Comparison of ENCODE assay signal across 1 cellular context in the genomic region with DNA sequence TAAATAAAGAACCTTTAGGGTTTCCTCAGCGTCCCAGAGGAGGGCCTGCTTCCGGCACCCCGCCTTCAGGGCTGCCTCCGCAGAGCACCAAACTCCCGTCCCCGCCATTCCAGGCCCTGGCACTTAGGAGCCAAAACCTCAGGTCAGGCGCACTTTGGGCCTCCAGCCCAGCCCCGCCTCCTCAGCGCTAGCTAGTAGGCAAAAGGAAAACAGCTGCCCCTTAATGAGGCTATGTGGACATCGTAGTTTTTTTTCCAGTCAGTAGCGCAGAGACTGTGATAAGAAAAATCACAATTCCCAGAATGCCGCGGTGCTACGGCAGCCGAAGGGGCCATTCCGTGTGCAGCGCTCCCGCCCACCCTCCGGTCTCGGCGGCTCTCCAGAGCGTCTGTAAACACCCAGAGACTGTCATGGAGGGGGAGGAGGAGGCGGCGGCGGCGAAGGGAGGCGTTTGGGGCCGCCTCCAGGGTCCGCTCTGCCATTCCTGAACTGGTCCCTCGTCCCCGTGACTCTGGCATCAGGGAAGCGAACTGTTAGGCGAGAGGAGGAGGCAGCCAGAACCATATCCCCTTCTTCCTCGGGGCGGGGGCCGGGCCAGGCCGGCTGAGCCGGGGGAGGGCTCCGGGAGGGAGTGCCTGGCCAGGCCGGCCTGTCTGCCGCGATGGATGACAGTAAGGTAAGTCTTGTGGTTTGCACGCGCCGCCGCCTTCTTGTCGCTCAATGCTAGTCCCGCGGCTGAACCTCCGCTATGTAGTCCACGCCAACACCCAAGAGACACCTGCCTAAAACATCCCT.
TF ChIP-seq lines count a peak whose summit lies in the region.

A gene with protein sequence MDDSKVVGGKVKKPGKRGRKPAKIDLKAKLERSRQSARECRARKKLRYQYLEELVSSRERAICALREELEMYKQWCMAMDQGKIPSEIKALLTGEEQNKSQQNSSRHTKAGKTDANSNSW (plus strand): TSS at position 365 of the 795 bp plus-strand sequence. CDS start 297 bp downstream, at position 662.

TF ChIP-seq in HepG2, 621 proteins besides CTCF, POLR2A, EP300 and RAD21 (continued from another document and continues in another):
- TF ChIP-seq, protein P1, sequence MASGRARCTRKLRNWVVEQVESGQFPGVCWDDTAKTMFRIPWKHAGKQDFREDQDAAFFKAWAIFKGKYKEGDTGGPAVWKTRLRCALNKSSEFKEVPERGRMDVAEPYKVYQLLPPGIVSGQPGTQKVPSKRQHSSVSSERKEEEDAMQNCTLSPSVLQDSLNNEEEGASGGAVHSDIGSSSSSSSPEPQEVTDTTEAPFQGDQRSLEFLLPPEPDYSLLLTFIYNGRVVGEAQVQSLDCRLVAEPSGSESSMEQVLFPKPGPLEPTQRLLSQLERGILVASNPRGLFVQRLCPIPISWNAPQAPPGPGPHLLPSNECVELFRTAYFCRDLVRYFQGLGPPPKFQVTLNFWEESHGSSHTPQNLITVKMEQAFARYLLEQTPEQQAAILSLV (CRISPR knock-in tag; IDR thresholded peaks at IDR 0.05; ENCODE audit: borderline replicate concordance), result 0 out of 2 replicates have a peak, but pooled peaks have one; percentile 27
- TF ChIP-seq, protein P2, sequence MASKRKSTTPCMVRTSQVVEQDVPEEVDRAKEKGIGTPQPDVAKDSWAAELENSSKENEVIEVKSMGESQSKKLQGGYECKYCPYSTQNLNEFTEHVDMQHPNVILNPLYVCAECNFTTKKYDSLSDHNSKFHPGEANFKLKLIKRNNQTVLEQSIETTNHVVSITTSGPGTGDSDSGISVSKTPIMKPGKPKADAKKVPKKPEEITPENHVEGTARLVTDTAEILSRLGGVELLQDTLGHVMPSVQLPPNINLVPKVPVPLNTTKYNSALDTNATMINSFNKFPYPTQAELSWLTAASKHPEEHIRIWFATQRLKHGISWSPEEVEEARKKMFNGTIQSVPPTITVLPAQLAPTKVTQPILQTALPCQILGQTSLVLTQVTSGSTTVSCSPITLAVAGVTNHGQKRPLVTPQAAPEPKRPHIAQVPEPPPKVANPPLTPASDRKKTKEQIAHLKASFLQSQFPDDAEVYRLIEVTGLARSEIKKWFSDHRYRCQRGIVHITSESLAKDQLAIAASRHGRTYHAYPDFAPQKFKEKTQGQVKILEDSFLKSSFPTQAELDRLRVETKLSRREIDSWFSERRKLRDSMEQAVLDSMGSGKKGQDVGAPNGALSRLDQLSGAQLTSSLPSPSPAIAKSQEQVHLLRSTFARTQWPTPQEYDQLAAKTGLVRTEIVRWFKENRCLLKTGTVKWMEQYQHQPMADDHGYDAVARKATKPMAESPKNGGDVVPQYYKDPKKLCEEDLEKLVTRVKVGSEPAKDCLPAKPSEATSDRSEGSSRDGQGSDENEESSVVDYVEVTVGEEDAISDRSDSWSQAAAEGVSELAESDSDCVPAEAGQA (IDR thresholded peaks at IDR 0.05; ENCODE audit: low read depth), result peak; percentile 70; the same call in 1 of the 2 replicates
- TF ChIP-seq, protein P2 (CRISPR knock-in tag; IDR thresholded peaks at IDR 0.05; ENCODE audit: borderline replicate concordance), result 0 out of 2 replicates have a peak, but pooled peaks have one; percentile 3
- TF ChIP-seq ZNF33B (CRISPR knock-in tag; IDR thresholded peaks at IDR 0.05) (0 out of 2 replicates have a peak, but pooled peaks have one; percentile 88), SUZ12 (IDR thresholded peaks at IDR 0.05; ENCODE audit: low read depth, low read length) (peak; percentile 45; the same call in 1 of the 2 replicates), NFKBIZ (CRISPR knock-in tag; IDR thresholded peaks at IDR 0.05) (peak; percentile 28; the same call in 1 of the 2 replicates), ZNF891 (CRISPR knock-in tag; IDR thresholded peaks at IDR 0.05) (peak; percentile 64; the same call in 1 of the 2 replicates), MTA3 (CRISPR knock-in tag; IDR thresholded peaks at IDR 0.05) (no peak), HNRNPUL1 (IDR thresholded peaks at IDR 0.05; ENCODE audit: low read depth, low read length) (no peak), KDM2A (CRISPR knock-in tag; IDR thresholded peaks at IDR 0.05; ENCODE audit: borderline replicate concordance, low read depth) (peak; percentile 93), ZSCAN12 (CRISPR knock-in tag; IDR thresholded peaks at IDR 0.05) (no peak), NR1H2 (CRISPR knock-in tag; IDR thresholded peaks at IDR 0.05; ENCODE audit: borderline replicate concordance, low read depth) (peak; percentile 78; the same call in 1 of the 2 replicates), ZNF567 (CRISPR knock-in tag; IDR thresholded peaks at IDR 0.05; ENCODE audit: borderline replicate concordance) (no peak), PHF8 (CRISPR knock-in tag; IDR thresholded peaks at IDR 0.05) (peak; percentile 93), ERF (CRISPR knock-in tag; IDR thresholded peaks at IDR 0.05) (peak; percentile 66), GABPA (IDR thresholded peaks at IDR 0.05; ENCODE audit: low read depth, low read length) (no peak), GABPA (CRISPR knock-in tag; IDR thresholded peaks at IDR 0.05; ENCODE audit: low read depth) (peak; percentile 65; the same call in 1 of the 2 replicates), TCF7 (IDR thresholded peaks at IDR 0.05; ENCODE audit: low read depth) (no peak), ZNF460 (CRISPR knock-in tag; IDR thresholded peaks at IDR 0.05; ENCODE audit: borderline replicate concordance) (peak; percentile 73; the same call in 1 of the 2 replicates), ATF7-NPFF (CRISPR knock-in tag; IDR thresholded peaks at IDR 0.05; ENCODE audit: low read depth) (peak; percentile 27; the same call in 1 of the 2 replicates), ZSCAN30 (CRISPR knock-in tag; IDR thresholded peaks at IDR 0.05) (peak; percentile 78; the same call in 1 of the 2 replicates), ZNF589 (CRISPR knock-in tag; conservative IDR thresholded peaks at IDR 0.05) (no peak; the same call in 1 of the 2 replicates)
- TF ChIP-seq, protein P3, sequence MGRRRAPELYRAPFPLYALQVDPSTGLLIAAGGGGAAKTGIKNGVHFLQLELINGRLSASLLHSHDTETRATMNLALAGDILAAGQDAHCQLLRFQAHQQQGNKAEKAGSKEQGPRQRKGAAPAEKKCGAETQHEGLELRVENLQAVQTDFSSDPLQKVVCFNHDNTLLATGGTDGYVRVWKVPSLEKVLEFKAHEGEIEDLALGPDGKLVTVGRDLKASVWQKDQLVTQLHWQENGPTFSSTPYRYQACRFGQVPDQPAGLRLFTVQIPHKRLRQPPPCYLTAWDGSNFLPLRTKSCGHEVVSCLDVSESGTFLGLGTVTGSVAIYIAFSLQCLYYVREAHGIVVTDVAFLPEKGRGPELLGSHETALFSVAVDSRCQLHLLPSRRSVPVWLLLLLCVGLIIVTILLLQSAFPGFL (CRISPR knock-in tag; IDR thresholded peaks at IDR 0.05), result no peak
- TF ChIP-seq, protein P4, sequence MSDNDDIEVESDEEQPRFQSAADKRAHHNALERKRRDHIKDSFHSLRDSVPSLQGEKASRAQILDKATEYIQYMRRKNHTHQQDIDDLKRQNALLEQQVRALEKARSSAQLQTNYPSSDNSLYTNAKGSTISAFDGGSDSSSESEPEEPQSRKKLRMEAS (IDR thresholded peaks at IDR 0.05), result peak; percentile 79
- TF ChIP-seq, protein P5, sequence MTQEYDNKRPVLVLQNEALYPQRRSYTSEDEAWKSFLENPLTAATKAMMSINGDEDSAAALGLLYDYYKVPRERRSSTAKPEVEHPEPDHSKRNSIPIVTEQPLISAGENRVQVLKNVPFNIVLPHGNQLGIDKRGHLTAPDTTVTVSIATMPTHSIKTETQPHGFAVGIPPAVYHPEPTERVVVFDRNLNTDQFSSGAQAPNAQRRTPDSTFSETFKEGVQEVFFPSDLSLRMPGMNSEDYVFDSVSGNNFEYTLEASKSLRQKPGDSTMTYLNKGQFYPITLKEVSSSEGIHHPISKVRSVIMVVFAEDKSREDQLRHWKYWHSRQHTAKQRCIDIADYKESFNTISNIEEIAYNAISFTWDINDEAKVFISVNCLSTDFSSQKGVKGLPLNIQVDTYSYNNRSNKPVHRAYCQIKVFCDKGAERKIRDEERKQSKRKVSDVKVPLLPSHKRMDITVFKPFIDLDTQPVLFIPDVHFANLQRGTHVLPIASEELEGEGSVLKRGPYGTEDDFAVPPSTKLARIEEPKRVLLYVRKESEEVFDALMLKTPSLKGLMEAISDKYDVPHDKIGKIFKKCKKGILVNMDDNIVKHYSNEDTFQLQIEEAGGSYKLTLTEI (CRISPR knock-in tag; conservative IDR thresholded peaks at IDR 0.05), result no peak
- TF ChIP-seq, protein P6, sequence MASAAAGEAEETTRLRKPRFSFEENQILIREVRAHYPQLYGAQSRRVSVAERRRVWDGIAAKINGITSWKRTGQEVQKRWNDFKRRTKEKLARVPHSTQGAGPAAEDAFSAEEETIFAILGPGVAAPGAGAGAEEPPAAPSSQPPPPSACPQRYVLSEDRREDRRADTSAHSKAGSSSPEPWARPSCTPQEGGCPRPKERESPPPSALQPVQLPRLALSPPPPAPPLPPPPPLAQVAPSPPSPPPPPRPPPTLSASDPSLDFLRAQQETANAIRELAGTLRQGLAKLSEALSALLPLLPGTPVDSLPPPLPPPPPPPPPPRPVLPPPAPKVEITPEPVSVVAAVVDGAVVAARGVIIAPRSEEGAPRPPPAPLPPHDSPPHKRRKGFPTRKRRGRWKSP (CRISPR knock-in tag; IDR thresholded peaks at IDR 0.05), result peak; percentile 62; the same call in 1 of the 2 replicates
- TF ChIP-seq, protein P7, sequence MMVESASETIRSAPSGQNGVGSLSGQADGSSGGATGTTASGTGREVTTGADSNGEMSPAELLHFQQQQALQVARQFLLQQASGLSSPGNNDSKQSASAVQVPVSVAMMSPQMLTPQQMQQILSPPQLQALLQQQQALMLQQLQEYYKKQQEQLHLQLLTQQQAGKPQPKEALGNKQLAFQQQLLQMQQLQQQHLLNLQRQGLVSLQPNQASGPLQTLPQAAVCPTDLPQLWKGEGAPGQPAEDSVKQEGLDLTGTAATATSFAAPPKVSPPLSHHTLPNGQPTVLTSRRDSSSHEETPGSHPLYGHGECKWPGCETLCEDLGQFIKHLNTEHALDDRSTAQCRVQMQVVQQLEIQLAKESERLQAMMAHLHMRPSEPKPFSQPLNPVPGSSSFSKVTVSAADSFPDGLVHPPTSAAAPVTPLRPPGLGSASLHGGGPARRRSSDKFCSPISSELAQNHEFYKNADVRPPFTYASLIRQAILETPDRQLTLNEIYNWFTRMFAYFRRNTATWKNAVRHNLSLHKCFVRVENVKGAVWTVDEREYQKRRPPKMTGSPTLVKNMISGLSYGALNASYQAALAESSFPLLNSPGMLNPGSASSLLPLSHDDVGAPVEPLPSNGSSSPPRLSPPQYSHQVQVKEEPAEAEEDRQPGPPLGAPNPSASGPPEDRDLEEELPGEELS (CRISPR knock-in tag; IDR thresholded peaks at IDR 0.05), result peak; percentile 78
- TF ChIP-seq, protein P8, sequence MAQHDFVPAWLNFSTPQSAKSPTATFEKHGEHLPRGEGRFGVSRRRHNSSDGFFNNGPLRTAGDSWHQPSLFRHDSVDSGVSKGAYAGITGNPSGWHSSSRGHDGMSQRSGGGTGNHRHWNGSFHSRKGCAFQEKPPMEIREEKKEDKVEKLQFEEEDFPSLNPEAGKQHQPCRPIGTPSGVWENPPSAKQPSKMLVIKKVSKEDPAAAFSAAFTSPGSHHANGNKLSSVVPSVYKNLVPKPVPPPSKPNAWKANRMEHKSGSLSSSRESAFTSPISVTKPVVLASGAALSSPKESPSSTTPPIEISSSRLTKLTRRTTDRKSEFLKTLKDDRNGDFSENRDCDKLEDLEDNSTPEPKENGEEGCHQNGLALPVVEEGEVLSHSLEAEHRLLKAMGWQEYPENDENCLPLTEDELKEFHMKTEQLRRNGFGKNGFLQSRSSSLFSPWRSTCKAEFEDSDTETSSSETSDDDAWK (CRISPR knock-in tag; IDR thresholded peaks at IDR 0.05), result no peak
- TF ChIP-seq, protein P9, sequence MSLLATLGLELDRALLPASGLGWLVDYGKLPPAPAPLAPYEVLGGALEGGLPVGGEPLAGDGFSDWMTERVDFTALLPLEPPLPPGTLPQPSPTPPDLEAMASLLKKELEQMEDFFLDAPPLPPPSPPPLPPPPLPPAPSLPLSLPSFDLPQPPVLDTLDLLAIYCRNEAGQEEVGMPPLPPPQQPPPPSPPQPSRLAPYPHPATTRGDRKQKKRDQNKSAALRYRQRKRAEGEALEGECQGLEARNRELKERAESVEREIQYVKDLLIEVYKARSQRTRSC (CRISPR knock-in tag; IDR thresholded peaks at IDR 0.05; ENCODE audit: low read depth), result no peak
- TF ChIP-seq, protein P10, sequence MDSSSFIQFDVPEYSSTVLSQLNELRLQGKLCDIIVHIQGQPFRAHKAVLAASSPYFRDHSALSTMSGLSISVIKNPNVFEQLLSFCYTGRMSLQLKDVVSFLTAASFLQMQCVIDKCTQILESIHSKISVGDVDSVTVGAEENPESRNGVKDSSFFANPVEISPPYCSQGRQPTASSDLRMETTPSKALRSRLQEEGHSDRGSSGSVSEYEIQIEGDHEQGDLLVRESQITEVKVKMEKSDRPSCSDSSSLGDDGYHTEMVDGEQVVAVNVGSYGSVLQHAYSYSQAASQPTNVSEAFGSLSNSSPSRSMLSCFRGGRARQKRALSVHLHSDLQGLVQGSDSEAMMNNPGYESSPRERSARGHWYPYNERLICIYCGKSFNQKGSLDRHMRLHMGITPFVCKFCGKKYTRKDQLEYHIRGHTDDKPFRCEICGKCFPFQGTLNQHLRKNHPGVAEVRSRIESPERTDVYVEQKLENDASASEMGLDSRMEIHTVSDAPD (CRISPR knock-in tag; IDR thresholded peaks at IDR 0.05), result peak; percentile 73; the same call in 1 of the 2 replicates
- TF ChIP-seq, protein P11, sequence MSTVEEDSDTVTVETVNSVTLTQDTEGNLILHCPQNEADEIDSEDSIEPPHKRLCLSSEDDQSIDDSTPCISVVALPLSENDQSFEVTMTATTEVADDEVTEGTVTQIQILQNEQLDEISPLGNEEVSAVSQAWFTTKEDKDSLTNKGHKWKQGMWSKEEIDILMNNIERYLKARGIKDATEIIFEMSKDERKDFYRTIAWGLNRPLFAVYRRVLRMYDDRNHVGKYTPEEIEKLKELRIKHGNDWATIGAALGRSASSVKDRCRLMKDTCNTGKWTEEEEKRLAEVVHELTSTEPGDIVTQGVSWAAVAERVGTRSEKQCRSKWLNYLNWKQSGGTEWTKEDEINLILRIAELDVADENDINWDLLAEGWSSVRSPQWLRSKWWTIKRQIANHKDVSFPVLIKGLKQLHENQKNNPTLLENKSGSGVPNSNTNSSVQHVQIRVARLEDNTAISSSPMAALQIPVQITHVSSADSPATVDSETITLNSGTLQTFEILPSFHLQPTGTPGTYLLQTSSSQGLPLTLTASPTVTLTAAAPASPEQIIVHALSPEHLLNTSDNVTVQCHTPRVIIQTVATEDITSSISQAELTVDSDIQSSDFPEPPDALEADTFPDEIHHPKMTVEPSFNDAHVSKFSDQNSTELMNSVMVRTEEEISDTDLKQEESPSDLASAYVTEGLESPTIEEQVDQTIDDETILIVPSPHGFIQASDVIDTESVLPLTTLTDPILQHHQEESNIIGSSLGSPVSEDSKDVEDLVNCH (CRISPR knock-in tag; IDR thresholded peaks at IDR 0.05), result no peak
